In genomic region chr3:149487598-149488197, GRCh38 we compare ENCODE assay signal across 8 cellular contexts. TPM values are rescaled to one million over a fixed set of nuclear protein-coding genes. Genes with fewer than 3 reads are reported as not detected.
DNase-seq lines count a peak whose midpoint lies in the region; ATAC-seq, FAIRE-seq and TF ChIP-seq lines count a peak whose summit lies in the region.
"Had no signal": no experiment of that assay in that cellular context is flagged by ENCODE, and none has a peak within 500 bp of the region (broad histone marks: within the 10 kb centered on the region; RNA-seq: fewer than 3 reads in every experiment).

No MANE protein-coding gene starts in this region.

- H3K4me2 ChIP-seq in astrocyte (ENCODE audit: low read length), result no peak overlapping the region

- no peaks in the 10 kb centered on the region for H3K79me2 ChIP-seq in astrocyte (ENCODE audit: insufficient read depth, low read length)

- H4K20me1 ChIP-seq in astrocyte (ENCODE audit: insufficient read depth, low read length), result no peaks in the 10 kb centered on the region

- ATAC-seq in GM21390 (IDR thresholded peaks at IDR 0.05; ENCODE audit: unreplicated experiment), result peak; percentile 91

- H3K4me3 Mint-ChIP-seq in astrocyte (ENCODE audit: unreplicated experiment), result no peak overlapping the region

- no peaks in the 10 kb centered on the region for H3K9me3 ChIP-seq in astrocyte (ENCODE audit: insufficient read depth, low read depth, low read length)

- H3K4me3 ChIP-seq in GM12864 (ENCODE audit: low read depth, low read length), result no peak overlapping the region
- no peak overlapping the region for H3K4me3 ChIP-seq in LNCaP clone FGC (ENCODE audit: low read depth, low read length)
- H3K4me3 ChIP-seq in astrocyte (ENCODE audit: insufficient read depth, low read depth, low read length), result no peak overlapping the region

- no peaks in the 10 kb centered on the region for H3K9me3 Mint-ChIP-seq in astrocyte (ENCODE audit: unreplicated experiment)

- H3K36me3 ChIP-seq in astrocyte (ENCODE audit: insufficient read depth, low read length), result no peaks in the 10 kb centered on the region

- H2AFZ ChIP-seq in astrocyte (ENCODE audit: low read depth, low read length), result no peak overlapping the region

- H3K4me1 Mint-ChIP-seq in astrocyte (ENCODE audit: low read depth, unreplicated experiment), result peaks cover 4% of the 10 kb centered on the region

- TF ChIP-seq CTCF in GM12864 (IDR thresholded peaks at IDR 0.05; ENCODE audit: low read depth, low read length, missing control alignments) (peak; percentile 92), LNCaP clone FGC (IDR thresholded peaks at IDR 0.05; ENCODE audit: control insufficient read depth, extremely low read depth, insufficient read depth) (peak; percentile 21; the same call in 1 of the 2 replicates), astrocyte (IDR thresholded peaks at IDR 0.05; ENCODE audit: insufficient read depth, low read depth, low read length) (peak; percentile 30)

- no peaks in the 10 kb centered on the region for H3K4me1 ChIP-seq in astrocyte (ENCODE audit: insufficient read depth, low read length)

- peaks cover 5% of the 10 kb centered on the region for H3K27me3 Mint-ChIP-seq in astrocyte (ENCODE audit: low read depth, unreplicated experiment)

- no peaks in the 10 kb centered on the region for H3K27me3 ChIP-seq in astrocyte (ENCODE audit: insufficient read depth, low read length)

- H3K36me3 Mint-ChIP-seq in astrocyte (ENCODE audit: low read depth, unreplicated experiment), result no peaks in the 10 kb centered on the region

- no peak for FAIRE-seq in astrocyte (lab: Jason Lieb, UNC)
- FAIRE-seq: TTC549 had no signal

- H3K27ac ChIP-seq in astrocyte (ENCODE audit: low read depth, low read length), result no peak overlapping the region

- no peak for DNase-seq in GM12864 (ENCODE audit: low read depth)
- DNase-seq in LNCaP clone FGC (ENCODE audit: low read depth), result no peak
- DNase-seq in astrocyte (ENCODE audit: low read depth), result no peak
- peak; percentile 12 for DNase-seq in stimulated activated CD4-positive, alpha-beta T cell treated with anti-CD3 and anti-CD28 coated beads, Interleukin-12 subunit alpha, Interleukin-12 subunit beta, amount 100 ng/mL, for 4 hours
- no peak for DNase-seq in islet precursor cell
- no peak for DNase-seq in HuH-7.5 (ENCODE audit: low spot score)

- H3K9ac ChIP-seq in astrocyte (ENCODE audit: low read length), result no peak overlapping the region

- H3K27ac Mint-ChIP-seq in astrocyte (ENCODE audit: unreplicated experiment), result no peak overlapping the region

RNA-seq across cellular contexts. Expression of gene TM4SF4, which starts 13.2 kb away (rescaled TPM):
- not detected in 2 replicates for total RNA-seq in astrocyte

Comparison
In these comparisons a context has a peak if more than half of its experiments do, and no peak if none do; other contexts are left out.
1. CTCF ChIP-seq: peak in every context shown above with its lines; median percentile 92 in GM12864; 30 in astrocyte; 21 in LNCaP clone FGC.